ENCODE assay signal across 16 cellular contexts in the genomic region with DNA sequence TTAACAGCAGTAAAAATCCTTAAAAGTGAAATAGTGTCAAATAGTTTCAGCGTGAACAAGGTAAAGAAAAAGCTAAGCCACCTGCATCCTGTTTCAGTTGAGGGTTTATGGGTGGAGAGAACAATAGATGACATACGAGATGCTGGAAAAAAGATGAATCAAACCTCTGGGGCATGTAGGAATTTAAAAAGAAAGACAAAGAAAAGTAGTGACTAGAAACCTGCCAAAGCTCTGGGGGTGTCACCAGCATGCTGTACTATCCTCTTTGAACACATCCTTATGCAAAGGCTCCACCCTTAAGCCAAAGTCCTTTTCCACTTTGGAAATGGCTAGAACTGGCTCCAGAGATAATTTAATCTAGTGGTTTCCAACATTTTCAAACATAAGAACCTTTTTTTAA. TPM values are rescaled to one million over a fixed set of nuclear protein-coding genes. Genes with fewer than 3 reads are reported as not detected.
A peak's percentile ranks its signal among the peaks of the same experiment; 100 is the strongest.
DNase-seq lines count a peak whose midpoint lies in the region; ATAC-seq, FAIRE-seq and TF ChIP-seq lines count a peak whose summit lies in the region.
"Had no signal": no experiment of that assay in that cellular context is flagged by ENCODE, and none has a peak within 500 bp of the region (broad histone marks: within the 10 kb centered on the region; RNA-seq: fewer than 3 reads in every experiment).

No MANE protein-coding gene starts in this region.

- no peak overlapping the region for H3K4me3 ChIP-seq in endothelial cell of umbilical vein (replicated peaks in 1 of 3; ENCODE audit: insufficient read depth in 1 of 3, low read depth in 1 of 3, low read length in 3 of 3)
- H3K4me3 ChIP-seq: tibial nerve had no signal

- H3K9me3 Mint-ChIP-seq in activated naive CD8-positive, alpha-beta T cell treated with anti-CD3 and anti-CD28 coated beads, Interleukin-2, amount 10 ng/mL, durations not matched to agents 7 days and 5 days: no peaks in the 10 kb centered on the region
- peaks cover 3% of the 10 kb centered on the region for H3K9me3 Mint-ChIP-seq in activated naive CD8-positive, alpha-beta T cell treated with anti-CD3 and anti-CD28 coated beads for 36 hours
- H3K9me3 Mint-ChIP-seq in type B pancreatic cell: no peaks in the 10 kb centered on the region

- TF ChIP-seq CTCF in endothelial cell of umbilical vein (IDR thresholded peaks at IDR 0.05; ENCODE audit: extremely low read depth in 1 of 2, insufficient read depth in 1 of 2, low read depth in 1 of 2, low read length in 2 of 2): no peak
- TF ChIP-seq CTCF in type B pancreatic cell (conservative IDR thresholded peaks at IDR 0.05): no peak

- H3K27me3 Mint-ChIP-seq in activated naive CD8-positive, alpha-beta T cell treated with anti-CD3 and anti-CD28 coated beads, Interleukin-2, amount 10 ng/mL, durations not matched to agents 7 days and 5 days: no peaks in the 10 kb centered on the region
- H3K27me3 Mint-ChIP-seq in activated naive CD8-positive, alpha-beta T cell treated with anti-CD3 and anti-CD28 coated beads for 36 hours: no peaks in the 10 kb centered on the region
- no peaks in the 10 kb centered on the region for H3K27me3 Mint-ChIP-seq in type B pancreatic cell
- H3K27me3 Mint-ChIP-seq: T-helper 17 cell had no signal

- no TSS peak for BruUV-seq in endothelial cell of umbilical vein (replicated peaks; lab: Mats Ljungman, UMichigan)

- H3K4me3 Mint-ChIP-seq in activated naive CD8-positive, alpha-beta T cell treated with anti-CD3 and anti-CD28 coated beads, Interleukin-2, amount 10 ng/mL, durations not matched to agents 7 days and 5 days: peak overlapping the region; percentile 20
- no peak overlapping the region for H3K4me3 Mint-ChIP-seq in activated naive CD8-positive, alpha-beta T cell treated with anti-CD3 and anti-CD28 coated beads for 36 hours
- no peak overlapping the region for H3K4me3 Mint-ChIP-seq in type B pancreatic cell
- H3K4me3 Mint-ChIP-seq: T-helper 17 cell had no signal

- no peak for TF ChIP-seq POLR2A in endothelial cell of umbilical vein (IDR thresholded peaks at IDR 0.05; ENCODE audit: low read depth, low read length)

- intact Hi-C loops in endothelial cell of umbilical vein (cut with micrococcal nuclease): no loop called here

- H3K36me3 Mint-ChIP-seq in activated naive CD8-positive, alpha-beta T cell treated with anti-CD3 and anti-CD28 coated beads, Interleukin-2, amount 10 ng/mL, durations not matched to agents 7 days and 5 days: peaks cover 16% of the 10 kb centered on the region
- H3K36me3 Mint-ChIP-seq in activated naive CD8-positive, alpha-beta T cell treated with anti-CD3 and anti-CD28 coated beads for 36 hours: peaks cover 14% of the 10 kb centered on the region
- H3K36me3 Mint-ChIP-seq in type B pancreatic cell: peaks cover 10% of the 10 kb centered on the region

- H2AFZ ChIP-seq in endothelial cell of umbilical vein (ENCODE audit: low read depth, low read length): no peak overlapping the region

- H3K36me3 ChIP-seq in endothelial cell of umbilical vein (ENCODE audit: control insufficient read depth in 2 of 2, extremely low read depth in 1 of 2, insufficient read depth in 2 of 2, low read length in 2 of 2): no peaks in the 10 kb centered on the region
- H3K36me3 ChIP-seq: tibial nerve had no signal

- H4K20me1 ChIP-seq in endothelial cell of umbilical vein (replicated peaks; ENCODE audit: control insufficient read depth, extremely low read depth, insufficient read depth, low read length): no peaks in the 10 kb centered on the region

- H3K79me2 ChIP-seq in endothelial cell of umbilical vein (ENCODE audit: control insufficient read depth, insufficient read depth, low read length): no peaks in the 10 kb centered on the region

- H3K27me3 ChIP-seq in endothelial cell of umbilical vein (ENCODE audit: control insufficient read depth in 2 of 2, insufficient read depth in 2 of 2, low read length in 2 of 2): no peaks in the 10 kb centered on the region
- H3K27me3 ChIP-seq: tibial nerve had no signal

- H3K9ac ChIP-seq in endothelial cell of umbilical vein (replicated peaks; ENCODE audit: extremely low read depth, insufficient read depth, low read length): peak overlapping the region; percentile 19

- peaks cover 28% of the 10 kb centered on the region for H3K4me1 Mint-ChIP-seq in activated naive CD8-positive, alpha-beta T cell treated with anti-CD3 and anti-CD28 coated beads, Interleukin-2, amount 10 ng/mL, durations not matched to agents 7 days and 5 days
- peaks cover 43% of the 10 kb centered on the region for H3K4me1 Mint-ChIP-seq in activated naive CD8-positive, alpha-beta T cell treated with anti-CD3 and anti-CD28 coated beads for 36 hours
- H3K4me1 Mint-ChIP-seq in type B pancreatic cell (ENCODE audit: unreplicated experiment): peaks cover 4% of the 10 kb centered on the region

- dilution Hi-C loops in endothelial cell of umbilical vein (cut with MboI; ENCODE audit: extremely low pct_ligation_motif_present, low sequenced_read_pairs): no loop called here

- peak; percentile 15 for ATAC-seq in activated naive CD8-positive, alpha-beta T cell treated with anti-CD3 and anti-CD28 coated beads, Interleukin-2, amount 10 ng/mL, durations not matched to agents 7 days and 5 days (ENCODE audit: low read depth)
- ATAC-seq: T-helper 17 cell had no signal

- H3K9me1 ChIP-seq in endothelial cell of umbilical vein (replicated peaks; ENCODE audit: control insufficient read depth, extremely low read depth, insufficient read depth, low read length): no peaks in the 10 kb centered on the region

- peak overlapping the region; percentile 18 for H3K27ac ChIP-seq in endothelial cell of umbilical vein (ENCODE audit: insufficient read depth, low read depth, low read length)
- H3K27ac ChIP-seq: tibial nerve had no signal

- POLR2A ChIA-PET in activated naive CD8-positive, alpha-beta T cell treated with anti-CD3 and anti-CD28 coated beads, Interleukin-2, amount 10 ng/mL, durations not matched to agents 7 days and 5 days (lab: Charles Lee): interaction anchor here (1.0 kb wide), 1 partner anchor 120 kb away, joined by 3 read pairs; the partner anchor contains the start of gene HSPA5
- POLR2A ChIA-PET in endothelial cell of umbilical vein (lab: Charles Lee): no interaction called here

- no peak for DNase-seq in activated naive CD8-positive, alpha-beta T cell treated with anti-CD3 and anti-CD28 coated beads, Interleukin-2, amount 10 ng/mL, durations not matched to agents 7 days and 5 days
- no peak for DNase-seq in activated naive CD8-positive, alpha-beta T cell treated with anti-CD3 and anti-CD28 coated beads for 36 hours
- DNase-seq in NCI-H69 (lab: John Stamatoyannopoulos, UW) (peak; percentile 14), endothelial cell of umbilical vein (ENCODE audit: low read depth, low spot score) (peak; percentile 76), NCI-H2029 treated with DMSO at 0.1 percent for 48 hours (lab: John Stamatoyannopoulos, UW) (no peak), DMS114 treated with DMSO at 0.1 percent for 48 hours (lab: John Stamatoyannopoulos, UW; ENCODE audit: unreplicated experiment) (no peak), type B pancreatic cell (ENCODE audit: extremely low spot score, unreplicated experiment) (no peak), GM03348 (ENCODE audit: low spot score) (no peak)
- DNase-seq: activated CD4-positive, alpha-beta T cell treated with anti-CD3 and anti-CD28 coated beads for 48 hours; activated gamma-delta T cell treated with Interleukin-2 at 50 U/mL for 16 hours; AML-193; DMS79; stimulated activated CD4-positive, alpha-beta T cell treated with anti-CD3 and anti-CD28 coated beads, Interleukin-1b, Interleukin-23, amount 100 ng/mL, for 48 hours; T-helper 17 cell had no signal

- H3K27ac Mint-ChIP-seq in activated naive CD8-positive, alpha-beta T cell treated with anti-CD3 and anti-CD28 coated beads, Interleukin-2, amount 10 ng/mL, durations not matched to agents 7 days and 5 days: peak overlapping the region; percentile 40
- H3K27ac Mint-ChIP-seq in activated naive CD8-positive, alpha-beta T cell treated with anti-CD3 and anti-CD28 coated beads for 36 hours: no peak overlapping the region
- H3K27ac Mint-ChIP-seq in type B pancreatic cell: no peak overlapping the region

- no peaks in the 10 kb centered on the region for H3K9me3 ChIP-seq in endothelial cell of umbilical vein (replicated peaks; ENCODE audit: control insufficient read depth, insufficient read depth, low read length)
- H3K9me3 ChIP-seq: tibial nerve had no signal

- no peak overlapping the region for H3K4me2 ChIP-seq in endothelial cell of umbilical vein (ENCODE audit: insufficient read depth, low read length)

- CTCF ChIA-PET in endothelial cell of umbilical vein (lab: Charles Lee): no interaction called here

- FAIRE-seq in endothelial cell of umbilical vein (lab: Jason Lieb, UNC): no peak
- FAIRE-seq: endometrium had no signal

- H3K4me1 ChIP-seq in endothelial cell of umbilical vein (ENCODE audit: control insufficient read depth, extremely low read depth, insufficient read depth, low read length): no peaks in the 10 kb centered on the region

TF ChIP-seq in endothelial cell of umbilical vein, 7 proteins besides CTCF, POLR2A, EP300 and RAD21:
- no peak for TF ChIP-seq MYC (IDR thresholded peaks at IDR 0.05; ENCODE audit: low read depth, low read length)
- TF ChIP-seq GATA2 (IDR thresholded peaks at IDR 0.05; ENCODE audit: insufficient read depth, insufficient read length, low read depth, low read length): no peak
- TF ChIP-seq EZH2 (IDR thresholded peaks at IDR 0.05; ENCODE audit: borderline replicate concordance, low read depth, low read length, severe bottlenecking): no peak
- TF ChIP-seq, protein P1, sequence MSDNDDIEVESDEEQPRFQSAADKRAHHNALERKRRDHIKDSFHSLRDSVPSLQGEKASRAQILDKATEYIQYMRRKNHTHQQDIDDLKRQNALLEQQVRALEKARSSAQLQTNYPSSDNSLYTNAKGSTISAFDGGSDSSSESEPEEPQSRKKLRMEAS (IDR thresholded peaks at IDR 0.05; ENCODE audit: insufficient read depth, insufficient read length): no peak
- no peak for TF ChIP-seq FOS (IDR thresholded peaks at IDR 0.05; ENCODE audit: borderline replicate concordance, insufficient read depth, low read length)

RNA-seq across cellular contexts. Expression of gene SCAI, which starts 22.2 kb away (rescaled TPM):
- 10 to 100 TPM; 12.6 to 12.8 TPM for total RNA-seq in activated naive CD8-positive, alpha-beta T cell treated with anti-CD3 and anti-CD28 coated beads, Interleukin-2, amount 10 ng/mL, durations not matched to agents 7 days and 5 days
- 1 to 10 TPM; 7.0 to 7.3 TPM for total RNA-seq in activated naive CD8-positive, alpha-beta T cell treated with anti-CD3 and anti-CD28 coated beads for 36 hours
- total RNA-seq in endothelial cell of umbilical vein: 6.9 and 9.3 TPM in 2 replicates
- polyA plus RNA-seq in endothelial cell of umbilical vein: 1.5 and 2.0 TPM in 2 replicates
- 1.6 and 1.7 TPM in 2 replicates for polyA plus RNA-seq in endothelial cell of umbilical vein (2011; cell fraction: cytosol; rRNA removed)
- 6.4 and 7.1 TPM in 2 replicates for polyA plus RNA-seq in endothelial cell of umbilical vein (2011; cell fraction: nucleus; rRNA removed)
- polyA plus RNA-seq in endothelial cell of umbilical vein (2012): 2.1 and 2.9 TPM in 2 replicates
- polyA minus RNA-seq in endothelial cell of umbilical vein: 8.4 and 11.1 TPM in 2 replicates
- 5.8 TPM for polyA minus RNA-seq in endothelial cell of umbilical vein (2011; cell fraction: cytosol; rRNA and poly(A)+ RNA removed)
- 12.7 and 17.6 TPM in 2 replicates for polyA minus RNA-seq in endothelial cell of umbilical vein (2011; cell fraction: nucleus; rRNA and poly(A)+ RNA removed)
- 10.5 and 12.8 TPM in 2 replicates for total RNA-seq in type B pancreatic cell (ENCODE audit: low replicate concordance)

Comparison
In these comparisons a context has a peak if more than half of its experiments do, and no peak if none do; other contexts are left out.
1. DNase-seq: peak in NCI-H69 (single experiment) and endothelial cell of umbilical vein (single experiment); none in activated naive CD8-positive, alpha-beta T cell treated with anti-CD3 and anti-CD28 coated beads, Interleukin-2, amount 10 ng/mL, durations not matched to agents 7 days and 5 days (single experiment), activated naive CD8-positive, alpha-beta T cell treated with anti-CD3 and anti-CD28 coated beads for 36 hours (single experiment), NCI-H2029 treated with DMSO at 0.1 percent for 48 hours (single experiment), DMS114 treated with DMSO at 0.1 percent for 48 hours (single experiment), type B pancreatic cell (single experiment) and GM03348 (single experiment).